ENCODE assay signal across 18 cellular contexts in the genomic region with DNA sequence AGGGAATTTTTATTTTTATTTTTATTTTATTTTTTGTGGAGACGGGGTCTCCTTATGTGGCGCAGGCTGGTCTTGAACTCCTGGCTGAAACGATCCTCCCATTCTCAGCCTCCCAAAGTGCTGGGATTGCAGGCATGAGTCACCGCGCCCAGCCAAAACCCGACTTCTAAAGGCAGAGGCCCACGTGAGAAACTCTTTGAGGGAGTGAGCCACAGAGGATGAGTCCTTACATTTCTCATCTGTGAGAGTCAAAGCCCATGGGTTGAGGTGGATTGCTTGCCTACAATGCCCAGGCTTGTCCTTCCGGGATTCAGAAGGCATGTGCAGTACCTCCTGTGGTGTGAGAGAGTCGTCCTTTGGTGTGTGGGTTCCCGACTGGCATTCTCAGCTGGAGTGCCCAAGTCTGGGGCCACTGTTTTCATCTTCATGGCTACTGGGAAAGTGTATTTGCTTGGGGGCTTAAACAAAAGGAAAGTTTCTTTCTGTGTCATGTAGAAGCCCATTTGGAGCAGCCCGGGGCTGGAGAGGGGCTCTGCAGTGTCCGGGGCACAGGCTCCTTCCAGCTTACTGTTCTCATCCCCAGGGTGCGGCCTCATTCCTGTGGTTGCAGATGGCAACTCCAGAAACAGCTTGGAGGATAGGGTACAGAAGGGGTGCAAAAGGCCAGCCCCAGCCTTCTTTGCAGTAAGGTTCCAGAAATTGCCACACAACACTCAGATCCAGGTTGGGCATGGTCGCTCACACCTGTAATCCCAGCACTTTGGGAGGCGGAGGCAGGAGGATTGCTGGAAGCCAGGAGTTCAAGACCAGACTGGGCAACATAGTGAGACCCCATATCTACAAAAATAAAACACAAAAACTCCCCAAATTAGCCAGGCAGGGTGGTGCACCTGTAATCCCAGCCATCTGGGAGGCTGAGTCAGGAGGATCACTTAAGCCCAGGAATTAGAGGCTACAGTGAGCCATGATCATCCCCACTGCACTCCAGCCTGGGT. TPM values are rescaled to one million over a fixed set of nuclear protein-coding genes. Genes with fewer than 3 reads are reported as not detected.
A peak's percentile ranks its signal among the peaks of the same experiment; 100 is the strongest.
DNase-seq lines count a peak whose midpoint lies in the region; ATAC-seq, FAIRE-seq and TF ChIP-seq lines count a peak whose summit lies in the region.
"Had no signal": no experiment of that assay in that cellular context is flagged by ENCODE, and none has a peak within 500 bp of the region (broad histone marks: within the 10 kb centered on the region; RNA-seq: fewer than 3 reads in every experiment).

No MANE protein-coding gene starts in this region.

- no peaks in the 10 kb centered on the region for H3K36me3 ChIP-seq in RWPE2 (ENCODE audit: low read depth)
- H3K36me3 ChIP-seq: ascending aorta, colonic mucosa, heart left ventricle, lower lobe of right lung had no signal

- no peak for TF ChIP-seq POLR2A in H54 (IDR thresholded peaks at IDR 0.05; ENCODE audit: low read depth, low read length)

- FAIRE-seq in H54 (lab: Jason Lieb, UNC) (peak; percentile 48), frontal cortex (lab: Jason Lieb, UNC) (no peak)

- ATAC-seq in RWPE2 (ENCODE audit: low read depth), result peak; percentile 84
- no peak for ATAC-seq in HG02588 (IDR thresholded peaks at IDR 0.05; ENCODE audit: unreplicated experiment)
- no peak for ATAC-seq in GM19395 (IDR thresholded peaks at IDR 0.05; ENCODE audit: unreplicated experiment)
- ATAC-seq: activated T-helper 17 cell treated with anti-CD3 and anti-CD28 coated beads, Interleukin-2, amount 50 U/mL, for 72 hours; heart left ventricle; lower lobe of right lung; naive thymus-derived CD8-positive, alpha-beta T cell had no signal

- H3K4me1 ChIP-seq in RWPE2 (ENCODE audit: insufficient read depth, poor library complexity, severe bottlenecking), result no peaks in the 10 kb centered on the region
- H3K4me1 ChIP-seq: ascending aorta, colonic mucosa, heart left ventricle, lower lobe of right lung had no signal

- H3K9me3 ChIP-seq in RWPE2 (ENCODE audit: severe bottlenecking), result no peaks in the 10 kb centered on the region
- H3K9me3 ChIP-seq: ascending aorta, colonic mucosa, heart left ventricle, lower lobe of right lung had no signal

- H3K4me3 ChIP-seq in RWPE2 (ENCODE audit: severe bottlenecking), result no peak overlapping the region
- no peak overlapping the region for H3K4me3 ChIP-seq in fibroblast of mammary gland (ENCODE audit: control insufficient read depth, low read depth, low read length)
- H3K4me3 ChIP-seq: ascending aorta, colonic mucosa, heart left ventricle, lower lobe of right lung, smooth muscle cell had no signal

- no peaks in the 10 kb centered on the region for H3K27me3 ChIP-seq in RWPE2 (ENCODE audit: insufficient read depth, poor library complexity, severe bottlenecking)
- H3K27me3 ChIP-seq: ascending aorta, colonic mucosa had no signal

- DNase-seq in A172 (ENCODE audit: low spot score), result peak; percentile 49
- DNase-seq in H54 (ENCODE audit: insufficient read length, low spot score), result peak; percentile 82
- DNase-seq in RWPE2 (ENCODE audit: low spot score), result no peak
- peak; percentile 20 for DNase-seq in fibroblast of mammary gland (ENCODE audit: low read depth)
- no peak for DNase-seq in frontal cortex (ENCODE audit: low spot score in 2 of 2)
- no peak for DNase-seq in NCI-H345 (lab: John Stamatoyannopoulos, UW)
- DNase-seq: colonic mucosa; heart left ventricle; lower lobe of right lung; naive thymus-derived CD8-positive, alpha-beta T cell; NCI-H446; SHP77 treated with DMSO at 0.1 percent for 48 hours; T-helper 2 cell had no signal

- H3K27ac ChIP-seq in RWPE2 (ENCODE audit: poor library complexity, severe bottlenecking), result no peak overlapping the region
- H3K27ac ChIP-seq: ascending aorta, colonic mucosa, heart left ventricle, lower lobe of right lung had no signal

- TF ChIP-seq CTCF in RWPE2 (IDR thresholded peaks at IDR 0.05; ENCODE audit: poor library complexity, severe bottlenecking) (no peak), fibroblast of mammary gland (conservative IDR thresholded peaks at IDR 0.05; ENCODE audit: control insufficient read depth, insufficient read depth, low read depth, low read length) (no peak)

RNA-seq across cellular contexts. Expression of a gene that starts 29.4 kb away (rescaled TPM):
- not detected in 2 replicates for total RNA-seq in A172 (2014; rRNA removed; shearing (Covaris generic))
- 1.2 TPM for total RNA-seq in frontal cortex

RNA-seq across cellular contexts. Expression of a gene that starts 47.9 kb away (rescaled TPM):
- total RNA-seq in A172 (2014; rRNA removed; shearing (Covaris generic)), result 68.1 and 99.0 TPM in 2 replicates
- total RNA-seq in frontal cortex, result 15.9 TPM

Comparison
In these comparisons a context has a peak if more than half of its experiments do, and no peak if none do; other contexts are left out.
1. DNase-seq: peak in A172 (single experiment), H54 (single experiment) and fibroblast of mammary gland (single experiment); none in RWPE2 (single experiment), frontal cortex (0 of 2) and NCI-H345 (single experiment).